ENCODE assay signal across 23 cellular contexts in the genomic region with DNA sequence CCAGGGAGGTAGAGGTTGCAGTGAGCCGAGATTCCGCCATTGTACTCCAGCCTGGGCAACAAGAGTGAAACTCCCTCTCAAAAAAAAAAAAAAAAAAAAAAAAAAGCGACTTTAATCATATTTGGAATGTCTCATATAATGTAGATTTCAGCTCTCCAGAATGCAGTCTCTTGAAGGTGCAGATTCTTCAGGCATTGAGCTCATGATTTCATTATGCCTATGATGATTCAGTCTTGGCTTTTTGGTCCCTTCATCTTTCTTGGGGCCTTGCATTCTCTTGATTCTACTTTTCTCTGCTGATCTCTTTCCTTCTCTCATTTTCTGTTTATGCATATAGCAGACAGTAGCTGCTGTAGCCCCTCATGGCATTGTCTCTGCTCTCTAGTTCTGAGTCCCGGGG. TPM values are rescaled to one million over a fixed set of nuclear protein-coding genes. Genes with fewer than 3 reads are reported as not detected.
DNase-seq lines count a peak whose midpoint lies in the region; ATAC-seq and TF ChIP-seq lines count a peak whose summit lies in the region.
"Had no signal": no experiment of that assay in that cellular context is flagged by ENCODE, and none has a peak within 500 bp of the region (broad histone marks: within the 10 kb centered on the region; RNA-seq: fewer than 3 reads in every experiment).

No MANE protein-coding gene starts in this region.

- peaks cover 17 to 77% (median 56%) of the 10 kb centered on the region in 4 donors for H3K4me1 Mint-ChIP-seq in CD4-positive, CD25-positive, alpha-beta regulatory T cell
- peaks cover 7% of the 10 kb centered on the region for H3K4me1 Mint-ChIP-seq in neural progenitor cell
- peaks cover 87 to 90% (median 89%) of the 10 kb centered on the region in 3 donors for H3K4me1 Mint-ChIP-seq in T-cell

- H3K4me2 ChIP-seq in neural progenitor cell: no peak overlapping the region
- H3K4me2 ChIP-seq: KMS-11 had no signal

- peak overlapping the region in 2 of 3 donors; percentile 31 to 76 for H3K27ac Mint-ChIP-seq in CD4-positive, CD25-positive, alpha-beta regulatory T cell
- no peak overlapping the region for H3K27ac Mint-ChIP-seq in neural progenitor cell
- H3K27ac Mint-ChIP-seq in T-cell: no peak overlapping the region
- H3K27ac Mint-ChIP-seq: activated CD4-positive, alpha-beta memory T cell treated with anti-CD3 and anti-CD28 coated beads, Interleukin-2, amount 10 ng/mL, durations not matched to agents 7 days and 5 days; activated T-helper 1 cell treated with anti-CD3 and anti-CD28 coated beads, Interleukin-12 subunit alpha, Interleukin-12 subunit beta, Interleukin-2, Interleukin-4 antibody, amounts not matched to agents 30 ng/mL and 10 ng/mL and 1 ng/mL, durations not matched to agents 14 hours and 24 hours and 36 hours had no signal

- peaks cover 7% of the 10 kb centered on the region for H3K36me3 Mint-ChIP-seq in CD4-positive, CD25-positive, alpha-beta regulatory T cell
- H3K36me3 Mint-ChIP-seq in neural progenitor cell (no peaks in the 10 kb centered on the region), T-cell (peaks cover 9% of the 10 kb centered on the region)
- H3K36me3 Mint-ChIP-seq: immature natural killer cell had no signal

- CTCF ChIA-PET in T-cell (lab: Charles Lee): interaction anchor here (0.6 to 0.7 kb wide), 4 partner anchors 10 to 1355 kb away, joined by 4 to 10 read pairs (median 5); no protein-coding TSS in a partner anchor

- H3K79me2 ChIP-seq in neural progenitor cell (ENCODE audit: low read depth): peaks cover 6% of the 10 kb centered on the region

- TF ChIP-seq CTCF in fibroblast of the aortic adventitia (IDR thresholded peaks at IDR 0.05; ENCODE audit: insufficient read depth, low read length) (no peak), neural progenitor cell (IDR thresholded peaks at IDR 0.05) (no peak)

- H3K9me3 Mint-ChIP-seq in CD4-positive, CD25-positive, alpha-beta regulatory T cell: no peaks in the 10 kb centered on the region
- H3K9me3 Mint-ChIP-seq in neural progenitor cell (no peaks in the 10 kb centered on the region), T-cell (no peaks in the 10 kb centered on the region)
- H3K9me3 Mint-ChIP-seq: activated CD4-positive, alpha-beta memory T cell treated with anti-CD3 and anti-CD28 coated beads, Interleukin-2, amount 10 ng/mL, durations not matched to agents 7 days and 5 days; activated T-helper 1 cell treated with anti-CD3 and anti-CD28 coated beads, Interleukin-12 subunit alpha, Interleukin-12 subunit beta, Interleukin-2, Interleukin-4 antibody, amounts not matched to agents 30 ng/mL and 10 ng/mL and 1 ng/mL, durations not matched to agents 14 hours and 24 hours and 36 hours had no signal

- H3K9ac ChIP-seq in adipocyte (ENCODE audit: low read length): no peak overlapping the region
- H3K9ac ChIP-seq in neural progenitor cell: no peak overlapping the region
- H3K9ac ChIP-seq: KMS-11 had no signal

- H3K36me3 ChIP-seq in CD4-positive, CD25-positive, alpha-beta regulatory T cell (ENCODE audit: control insufficient read depth, insufficient read depth, low read length): no peaks in the 10 kb centered on the region
- H3K36me3 ChIP-seq in adipocyte (ENCODE audit: control insufficient read depth, insufficient read depth, low read length, severe bottlenecking) (no peaks in the 10 kb centered on the region), SJCRH30 (no peaks in the 10 kb centered on the region), neural progenitor cell (no peaks in the 10 kb centered on the region)
- H3K36me3 ChIP-seq: heart left ventricle had no signal

- ATAC-seq in CD4-positive, CD25-positive, alpha-beta regulatory T cell (ENCODE audit: low read depth in 2 of 2): no peak
- ATAC-seq in T-cell (replicated peaks in 1 of 4): no peak

- peaks cover 29% of the 10 kb centered on the region for H3K4me1 ChIP-seq in CD4-positive, CD25-positive, alpha-beta regulatory T cell (ENCODE audit: control insufficient read depth, insufficient read depth, low read length, poor library complexity, severe bottlenecking)
- H3K4me1 ChIP-seq in adipocyte (ENCODE audit: control insufficient read depth, insufficient read depth, low read length): peaks cover 9% of the 10 kb centered on the region
- H3K4me1 ChIP-seq in SJCRH30: peaks cover 8% of the 10 kb centered on the region; the same call in 1 of the 2 replicates
- peaks cover 14% of the 10 kb centered on the region for H3K4me1 ChIP-seq in neural progenitor cell

- peak overlapping the region; percentile 21 for H3K4me3 ChIP-seq in CD4-positive, CD25-positive, alpha-beta regulatory T cell (ENCODE audit: low read depth, low read length)
- no peak overlapping the region for H3K4me3 ChIP-seq in adipocyte (ENCODE audit: low read length)
- H3K4me3 ChIP-seq in fibroblast of the aortic adventitia (ENCODE audit: low read depth, low read length): no peak overlapping the region
- no peak overlapping the region for H3K4me3 ChIP-seq in SJCRH30
- no peak overlapping the region for H3K4me3 ChIP-seq in neural progenitor cell
- H3K4me3 ChIP-seq: heart left ventricle had no signal

- no peaks in the 10 kb centered on the region for H4K20me1 ChIP-seq in neural progenitor cell (ENCODE audit: low read depth)

- H3K4me3 Mint-ChIP-seq in CD4-positive, CD25-positive, alpha-beta regulatory T cell: peak overlapping the region; percentile 3 to 38 (median 8)
- H3K4me3 Mint-ChIP-seq in neural progenitor cell (no peak overlapping the region), T-cell (peak overlapping the region in 1 of 3 donors; percentile 1)
- H3K4me3 Mint-ChIP-seq: activated CD4-positive, alpha-beta memory T cell treated with anti-CD3 and anti-CD28 coated beads, Interleukin-2, amount 10 ng/mL, durations not matched to agents 7 days and 5 days; activated T-helper 1 cell treated with anti-CD3 and anti-CD28 coated beads, Interleukin-12 subunit alpha, Interleukin-12 subunit beta, Interleukin-2, Interleukin-4 antibody, amounts not matched to agents 30 ng/mL and 10 ng/mL and 1 ng/mL, durations not matched to agents 14 hours and 24 hours and 36 hours had no signal

- H3K9me3 ChIP-seq in CD4-positive, CD25-positive, alpha-beta regulatory T cell (ENCODE audit: control insufficient read depth in 2 of 2, low read length in 2 of 2): no peaks in the 10 kb centered on the region
- H3K9me3 ChIP-seq in adipocyte (ENCODE audit: control insufficient read depth, low read length): no peaks in the 10 kb centered on the region
- H3K9me3 ChIP-seq in SJCRH30 (replicated peaks): no peaks in the 10 kb centered on the region
- H3K9me3 ChIP-seq in neural progenitor cell (ENCODE audit: low read depth): no peaks in the 10 kb centered on the region
- H3K9me3 ChIP-seq: heart left ventricle had no signal

- H3K27me3 Mint-ChIP-seq in CD4-positive, CD25-positive, alpha-beta regulatory T cell: no peaks in the 10 kb centered on the region
- peaks cover 6% of the 10 kb centered on the region for H3K27me3 Mint-ChIP-seq in neural progenitor cell (ENCODE audit: insufficient read depth, low read depth)
- H3K27me3 Mint-ChIP-seq in T-cell: no peaks in the 10 kb centered on the region
- H3K27me3 Mint-ChIP-seq: activated CD4-positive, alpha-beta memory T cell treated with anti-CD3 and anti-CD28 coated beads, Interleukin-2, amount 10 ng/mL, durations not matched to agents 7 days and 5 days had no signal

- H2AFZ ChIP-seq in neural progenitor cell (replicated peaks): no peak overlapping the region

- in situ Hi-C loops in G401 (cut with HindIII; ENCODE audit: low sequenced_read_pairs): no loop called here

- H3K27ac ChIP-seq in CD4-positive, CD25-positive, alpha-beta regulatory T cell (ENCODE audit: insufficient read depth, low read length, poor library complexity, severe bottlenecking): no peak overlapping the region
- no peak overlapping the region for H3K27ac ChIP-seq in SJCRH30
- H3K27ac ChIP-seq in neural progenitor cell: no peak overlapping the region
- H3K27ac ChIP-seq: KMS-11, VCaP had no signal

- POLR2A ChIA-PET in T-cell (lab: Charles Lee): interaction anchor here (0.5 to 0.9 kb wide), 4 partner anchors 20 to 67 kb away, joined by 3 to 12 read pairs (median 6); no protein-coding TSS in a partner anchor

- DNase-seq in A172 (ENCODE audit: low spot score): peak; percentile 2
- no peak for DNase-seq in CD4-positive, CD25-positive, alpha-beta regulatory T cell
- DNase-seq in adipocyte (ENCODE audit: low read depth): peak; percentile 23
- DNase-seq in fibroblast of the aortic adventitia (ENCODE audit: low read depth): peak; percentile 45
- DNase-seq in SJCRH30: no peak
- DNase-seq in neural progenitor cell (ENCODE audit: low spot score): no peak
- DNase-seq in G401 (ENCODE audit: low spot score): no peak
- DNase-seq in T-cell: no peak
- DNase-seq: activated CD4-positive, alpha-beta memory T cell treated with anti-CD3 and anti-CD28 coated beads, Interleukin-2, amount 10 ng/mL, durations not matched to agents 7 days and 5 days; Calu3; effector CD8-positive, alpha-beta T cell; EL; heart left ventricle; immature natural killer cell; MV-4-11; NCI-H2029; NCI-H510A; retina; stimulated activated naive CD4-positive, alpha-beta T cell; trophoblast cell had no signal

- peaks cover 2% of the 10 kb centered on the region for H3F3A ChIP-seq in neural progenitor cell (ENCODE audit: low read depth)

- H3K27me3 ChIP-seq in CD4-positive, CD25-positive, alpha-beta regulatory T cell (ENCODE audit: control insufficient read depth, insufficient read depth, low read length): no peaks in the 10 kb centered on the region
- H3K27me3 ChIP-seq in adipocyte (replicated peaks; ENCODE audit: control insufficient read depth, insufficient read depth, low read length) (no peaks in the 10 kb centered on the region), SJCRH30 (no peaks in the 10 kb centered on the region), neural progenitor cell (no peaks in the 10 kb centered on the region)
- H3K27me3 ChIP-seq: heart left ventricle had no signal

RNA-seq across cellular contexts. Expression of a gene that starts 22.9 kb away (rescaled TPM):
- total RNA-seq in A172 (2014; rRNA removed; shearing (Covaris generic)): 10.7 and 11.9 TPM in 2 replicates
- 99.0 TPM for total RNA-seq in CD4-positive, CD25-positive, alpha-beta regulatory T cell
- 10 to 100 TPM; 27.9 to 32.8 (median 30.0) TPM for polyA plus RNA-seq in CD4-positive, CD25-positive, alpha-beta regulatory T cell
- 18.3 and 25.1 TPM in 2 replicates for total RNA-seq in fibroblast of the aortic adventitia (ENCODE audit: low replicate concordance)
- 11.5 and 17.0 TPM in 2 replicates for total RNA-seq in SJCRH30 (2014; rRNA removed; shearing (Covaris generic))
- total RNA-seq in neural progenitor cell (ENCODE audit: low replicate concordance): 11.1 TPM in 2 replicates
- total RNA-seq in G401 (2014; rRNA removed; shearing (Covaris generic)): 9.3 and 12.7 TPM in 2 replicates
- total RNA-seq in T-cell: 100 to 1,000 TPM in 2 of 5 donors, 10 to 100 TPM in 3; 66.4 to 107 (median 76.0) TPM

Comparison
In these comparisons a context has a peak if more than half of its experiments do, and no peak if none do; other contexts are left out.
1. DNase-seq: peak in A172 (single experiment), adipocyte (single experiment) and fibroblast of the aortic adventitia (single experiment); none in CD4-positive, CD25-positive, alpha-beta regulatory T cell (0 of 3), SJCRH30 (0 of 2), neural progenitor cell (single experiment), G401 (single experiment) and T-cell (0 of 34).
2. H3K27ac Mint-ChIP-seq: peak in CD4-positive, CD25-positive, alpha-beta regulatory T cell (2 of 3); none in neural progenitor cell (single experiment) and T-cell (0 of 2).